8 cellular contexts compared by ENCODE assay signal in genomic region chr19:12796146-12797071, GRCh38. TPM values are rescaled to one million over a fixed set of nuclear protein-coding genes. Genes with fewer than 3 reads are reported as not detected.
A peak's percentile ranks its signal among the peaks of the same experiment; 100 is the strongest.
DNase-seq lines count a peak whose midpoint lies in the region; ATAC-seq and TF ChIP-seq lines count a peak whose summit lies in the region.

No MANE protein-coding gene starts in this region.

- H3K27me3 Mint-ChIP-seq in activated CD8-positive, alpha-beta memory T cell treated with anti-CD3 and anti-CD28 coated beads, Interleukin-2, amount 10 ng/mL, durations not matched to agents 7 days and 5 days = no peaks in the 10 kb centered on the region
- peaks cover 18% of the 10 kb centered on the region for H3K27me3 Mint-ChIP-seq in endothelial cell (ENCODE audit: unreplicated experiment)
- H3K27me3 Mint-ChIP-seq in mesothelial cell of epicardium (ENCODE audit: low read depth) = no peaks in the 10 kb centered on the region
- H3K27me3 Mint-ChIP-seq in stimulated activated naive CD8-positive, alpha-beta T cell treated with anti-CD3 and anti-CD28 coated beads, Interleukin-15, amount 100 ng/mL, for 72 hours = no peaks in the 10 kb centered on the region

- H3K4me3 ChIP-seq in BLaER1 (no peak overlapping the region), HL-60 (replicated peaks; ENCODE audit: insufficient read depth, low read length) (no peak overlapping the region)

- no peaks in the 10 kb centered on the region for H3K9me3 Mint-ChIP-seq in activated CD8-positive, alpha-beta memory T cell treated with anti-CD3 and anti-CD28 coated beads, Interleukin-2, amount 10 ng/mL, durations not matched to agents 7 days and 5 days (ENCODE audit: low read depth)
- H3K9me3 Mint-ChIP-seq in endothelial cell (ENCODE audit: unreplicated experiment) = no peaks in the 10 kb centered on the region
- no peaks in the 10 kb centered on the region for H3K9me3 Mint-ChIP-seq in mesothelial cell of epicardium
- H3K9me3 Mint-ChIP-seq in stimulated activated naive CD8-positive, alpha-beta T cell treated with anti-CD3 and anti-CD28 coated beads, Interleukin-15, amount 100 ng/mL, for 72 hours = no peaks in the 10 kb centered on the region

- H3K4me1 Mint-ChIP-seq in activated CD8-positive, alpha-beta memory T cell treated with anti-CD3 and anti-CD28 coated beads, Interleukin-2, amount 10 ng/mL, durations not matched to agents 7 days and 5 days = peaks cover 35% of the 10 kb centered on the region
- H3K4me1 Mint-ChIP-seq in endothelial cell (ENCODE audit: unreplicated experiment) (peaks cover 13% of the 10 kb centered on the region), mesothelial cell of epicardium (peaks cover 29% of the 10 kb centered on the region)
- H3K4me1 Mint-ChIP-seq in stimulated activated naive CD8-positive, alpha-beta T cell treated with anti-CD3 and anti-CD28 coated beads, Interleukin-15, amount 100 ng/mL, for 72 hours = peaks cover 47% of the 10 kb centered on the region

- H4K20me1 ChIP-seq in BLaER1 = peaks cover 40% of the 10 kb centered on the region

- no peak for ATAC-seq in activated CD8-positive, alpha-beta memory T cell treated with anti-CD3 and anti-CD28 coated beads, Interleukin-2, amount 10 ng/mL, durations not matched to agents 7 days and 5 days
- no peak for ATAC-seq in stimulated activated naive CD8-positive, alpha-beta T cell treated with anti-CD3 and anti-CD28 coated beads, Interleukin-15, amount 100 ng/mL, for 72 hours
- no peak for ATAC-seq in HG03159 (IDR thresholded peaks at IDR 0.05; ENCODE audit: unreplicated experiment)

- CTCF ChIA-PET in activated CD8-positive, alpha-beta memory T cell treated with anti-CD3 and anti-CD28 coated beads, Interleukin-2, amount 10 ng/mL, durations not matched to agents 7 days and 5 days (lab: Charles Lee) = interaction anchor here (0.7 to 18.0 kb wide), 33 partner anchors 9 to 1067 kb away, joined by 3 to 1017 read pairs (median 4); partner anchors contain the start of genes FBXW9, GET3, HOOK2 and KLF1

- H3K9me3 ChIP-seq in BLaER1 = no peaks in the 10 kb centered on the region

- H3K36me3 ChIP-seq in BLaER1 = peaks cover 41% of the 10 kb centered on the region

- H3K27me3 ChIP-seq in BLaER1 = no peaks in the 10 kb centered on the region
- H3K27me3 ChIP-seq in HL-60 (ENCODE audit: insufficient read depth, poor library complexity, severe bottlenecking) = no peaks in the 10 kb centered on the region

- TF ChIP-seq CTCF in HL-60 (IDR thresholded peaks at IDR 0.05; ENCODE audit: insufficient read depth, low read length) (peak; percentile 95), endothelial cell (IDR thresholded peaks at IDR 0.05; ENCODE audit: unreplicated experiment) (peak; percentile 91), mesothelial cell of epicardium (IDR thresholded peaks at IDR 0.05; ENCODE audit: unreplicated experiment) (peak; percentile 92)

- H3K4me1 ChIP-seq in BLaER1 = peaks cover 39% of the 10 kb centered on the region

- no peak overlapping the region for H3K27ac ChIP-seq in BLaER1
- H3K27ac ChIP-seq in HL-60 (replicated peaks) = peak overlapping the region; percentile 14; the same call in 1 of the 2 replicates

- H3K4me3 Mint-ChIP-seq in activated CD8-positive, alpha-beta memory T cell treated with anti-CD3 and anti-CD28 coated beads, Interleukin-2, amount 10 ng/mL, durations not matched to agents 7 days and 5 days = peak overlapping the region; percentile 51
- H3K4me3 Mint-ChIP-seq in endothelial cell (ENCODE audit: unreplicated experiment) (no peak overlapping the region), mesothelial cell of epicardium (no peak overlapping the region)
- H3K4me3 Mint-ChIP-seq in stimulated activated naive CD8-positive, alpha-beta T cell treated with anti-CD3 and anti-CD28 coated beads, Interleukin-15, amount 100 ng/mL, for 72 hours = peak overlapping the region; percentile 79 to 91

- peak overlapping the region; percentile 81 for H3K27ac Mint-ChIP-seq in activated CD8-positive, alpha-beta memory T cell treated with anti-CD3 and anti-CD28 coated beads, Interleukin-2, amount 10 ng/mL, durations not matched to agents 7 days and 5 days
- H3K27ac Mint-ChIP-seq in endothelial cell (ENCODE audit: unreplicated experiment) (no peak overlapping the region), mesothelial cell of epicardium (peak overlapping the region; percentile 72)
- no peak overlapping the region for H3K27ac Mint-ChIP-seq in stimulated activated naive CD8-positive, alpha-beta T cell treated with anti-CD3 and anti-CD28 coated beads, Interleukin-15, amount 100 ng/mL, for 72 hours

- H3K4me2 ChIP-seq in BLaER1 = peak overlapping the region; percentile 47

- no peak overlapping the region for H3K9ac ChIP-seq in BLaER1

- H3K36me3 Mint-ChIP-seq in activated CD8-positive, alpha-beta memory T cell treated with anti-CD3 and anti-CD28 coated beads, Interleukin-2, amount 10 ng/mL, durations not matched to agents 7 days and 5 days = peaks cover 11% of the 10 kb centered on the region
- H3K36me3 Mint-ChIP-seq in endothelial cell (ENCODE audit: low read depth, unreplicated experiment) (peaks cover 3% of the 10 kb centered on the region), mesothelial cell of epicardium (peaks cover 2% of the 10 kb centered on the region)

- DNase-seq in HL-60 (ENCODE audit: low read depth in 1 of 2, low spot score in 1 of 2) (peak in 1 of 2 experiments; percentile 82), NOMO-1 (lab: John Stamatoyannopoulos, UW; ENCODE audit: unreplicated experiment in 2 of 2) (peak; percentile 59 to 63), endothelial cell (ENCODE audit: low spot score) (peak; percentile 77), mesothelial cell of epicardium (ENCODE audit: low spot score in 2 of 2, unreplicated experiment in 2 of 2) (peak in 1 of 2 experiments; percentile 81)
- DNase-seq in activated CD8-positive, alpha-beta memory T cell treated with anti-CD3 and anti-CD28 coated beads, Interleukin-2, amount 10 ng/mL, durations not matched to agents 7 days and 5 days = peak; percentile 82
- peak; percentile 70 to 74 for DNase-seq in stimulated activated naive CD8-positive, alpha-beta T cell treated with anti-CD3 and anti-CD28 coated beads, Interleukin-15, amount 100 ng/mL, for 72 hours

RNA-seq across cellular contexts. Expression of gene JUNB, which starts 5.1 kb away (rescaled TPM):
- 100 to 1,000 TPM; 142 to 191 TPM for total RNA-seq in activated CD8-positive, alpha-beta memory T cell treated with anti-CD3 and anti-CD28 coated beads, Interleukin-2, amount 10 ng/mL, durations not matched to agents 7 days and 5 days
- total RNA-seq in endothelial cell (ENCODE audit: unreplicated experiment) (20.6 TPM), mesothelial cell of epicardium (160 to 169 TPM (median 164 TPM) in 3 replicates)

RNA-seq across cellular contexts. Expression of gene PRDX2, which starts 5.2 kb away (rescaled TPM):
- total RNA-seq in activated CD8-positive, alpha-beta memory T cell treated with anti-CD3 and anti-CD28 coated beads, Interleukin-2, amount 10 ng/mL, durations not matched to agents 7 days and 5 days = 100 to 1,000 TPM; 168 to 218 TPM
- total RNA-seq in endothelial cell (ENCODE audit: unreplicated experiment) (215 TPM), mesothelial cell of epicardium (361 to 381 TPM (median 380 TPM) in 3 replicates)

RNA-seq across cellular contexts. Expression of gene THSD8, which starts 5.5 kb away (rescaled TPM):
- 10 to 100 TPM; 27.9 to 29.8 TPM for total RNA-seq in activated CD8-positive, alpha-beta memory T cell treated with anti-CD3 and anti-CD28 coated beads, Interleukin-2, amount 10 ng/mL, durations not matched to agents 7 days and 5 days
- total RNA-seq in endothelial cell (ENCODE audit: unreplicated experiment) = 14.2 TPM
- 8.4 to 11.4 TPM (median 8.8 TPM) in 3 replicates for total RNA-seq in mesothelial cell of epicardium

RNA-seq across cellular contexts. Expression of gene RNASEH2A, which starts 10.0 kb away (rescaled TPM):
- 10 to 100 TPM; 53.4 to 58.8 TPM for total RNA-seq in activated CD8-positive, alpha-beta memory T cell treated with anti-CD3 and anti-CD28 coated beads, Interleukin-2, amount 10 ng/mL, durations not matched to agents 7 days and 5 days
- total RNA-seq in endothelial cell (ENCODE audit: unreplicated experiment) = 26.9 TPM
- total RNA-seq in mesothelial cell of epicardium = 17.5 to 22.7 TPM (median 19.8 TPM) in 3 replicates

RNA-seq across cellular contexts. Expression of gene HOOK2, which starts 21.1 kb away (rescaled TPM):
- total RNA-seq in activated CD8-positive, alpha-beta memory T cell treated with anti-CD3 and anti-CD28 coated beads, Interleukin-2, amount 10 ng/mL, durations not matched to agents 7 days and 5 days = 10 to 100 TPM; 16.6 to 18.2 TPM
- total RNA-seq in endothelial cell (ENCODE audit: unreplicated experiment) (30.3 TPM), mesothelial cell of epicardium (89.2 to 93.7 TPM (median 92.7 TPM) in 3 replicates)

Comparison
In these comparisons a context has a peak if more than half of its experiments do, and no peak if none do; other contexts are left out.
1. H3K27ac Mint-ChIP-seq: peak in activated CD8-positive, alpha-beta memory T cell treated with anti-CD3 and anti-CD28 coated beads, Interleukin-2, amount 10 ng/mL, durations not matched to agents 7 days and 5 days (single experiment) and mesothelial cell of epicardium (single experiment); none in endothelial cell (single experiment) and stimulated activated naive CD8-positive, alpha-beta T cell treated with anti-CD3 and anti-CD28 coated beads, Interleukin-15, amount 100 ng/mL, for 72 hours (0 of 2).
2. H3K4me3 Mint-ChIP-seq: peak in activated CD8-positive, alpha-beta memory T cell treated with anti-CD3 and anti-CD28 coated beads, Interleukin-2, amount 10 ng/mL, durations not matched to agents 7 days and 5 days (single experiment) and stimulated activated naive CD8-positive, alpha-beta T cell treated with anti-CD3 and anti-CD28 coated beads, Interleukin-15, amount 100 ng/mL, for 72 hours (2 of 2); none in endothelial cell (single experiment) and mesothelial cell of epicardium (single experiment).
3. Peak in every context shown above with its lines, with median percentiles within 50 percentile points of each other: CTCF ChIP-seq.